ENCODE assay signal across 20 cellular contexts in the genomic region with DNA sequence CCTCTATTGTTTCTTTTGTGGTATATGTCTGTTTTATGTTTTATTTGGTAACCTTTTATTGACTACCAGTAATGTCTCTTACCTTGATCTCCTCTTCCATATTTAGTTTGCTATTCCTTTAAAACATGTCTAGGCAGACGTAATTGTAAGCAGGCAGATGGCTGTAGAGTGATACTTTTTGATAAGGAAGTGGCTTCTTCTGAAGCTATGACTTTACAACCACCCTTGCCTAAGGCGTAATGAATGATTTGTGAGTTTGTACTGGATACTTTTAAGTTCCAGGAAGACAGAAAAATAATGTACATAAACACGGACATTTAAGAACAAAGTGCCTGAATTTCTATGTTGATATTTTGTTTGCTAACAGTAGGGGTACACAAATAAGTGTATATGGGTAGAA.
"Had no signal": no experiment of that assay in that cellular context is flagged by ENCODE, and none has a peak within 500 bp of the region (broad histone marks: within the 10 kb centered on the region; RNA-seq: fewer than 3 reads in every experiment).

No MANE protein-coding gene starts in this region.

- ATAC-seq: activated naive CD4-positive, alpha-beta T cell treated with anti-CD3 and anti-CD28 coated beads, Interleukin-2, amount 50 U/mL, for 72 hours; activated T-cell treated with anti-CD3 and anti-CD28 coated beads, Interleukin-2, amount 50 U/mL, for 72 hours; left ventricle myocardium superior; naive thymus-derived CD4-positive, alpha-beta T cell; stimulated activated naive CD8-positive, alpha-beta T cell treated with anti-CD3 and anti-CD28 coated beads, Interleukin-15, Interleukin-2, amounts not matched to agents 100 U/mL and 50 U/mL, for 24 hours had no signal

- H3K4me2 ChIP-seq: neural progenitor cell had no signal

- H2AFZ ChIP-seq: neural progenitor cell had no signal

- H3K27ac ChIP-seq: adrenal gland, cardiac muscle cell, neural progenitor cell, prostate gland, right atrium auricular region, tibial artery had no signal

- H3K27me3 ChIP-seq: adrenal gland, cardiac muscle cell, neural progenitor cell, right atrium auricular region, tibial artery had no signal

- DNase-seq: activated CD4-positive, CD25-positive, alpha-beta regulatory T cell treated with anti-CD3 and anti-CD28 coated beads, Interleukin-2, amount 50 U/mL, for 72 hours; activated effector memory CD4-positive, alpha-beta T cell treated with anti-CD3 and anti-CD28 coated beads, Interleukin-2, amount 50 U/mL, for 16 hours; activated T-cell treated with anti-CD3 and anti-CD28 coated beads, Interleukin-2, amount 50 U/mL, for 72 hours; adrenal gland; effector CD8-positive, alpha-beta T cell; foreskin fibroblast; glutamatergic neuron; left ventricle myocardium superior; naive thymus-derived CD4-positive, alpha-beta T cell; stimulated activated CD4-positive, alpha-beta T cell treated with anti-CD3 and anti-CD28 coated beads, Interleukin-12 subunit alpha, Interleukin-12 subunit beta, amount 100 ng/mL, for 4 hours; stimulated activated CD4-positive, alpha-beta T cell treated with anti-CD3 and anti-CD28 coated beads, Interleukin-1b, Interleukin-23, amount 100 ng/mL, for 48 hours; stimulated activated CD8-positive, alpha-beta memory T cell treated with anti-CD3 and anti-CD28 coated beads, Interleukin-4, amount 100 ng/mL, for 48 hours; stimulated activated naive CD8-positive, alpha-beta T cell treated with anti-CD3 and anti-CD28 coated beads, Interleukin-15, Interleukin-2, amounts not matched to agents 100 U/mL and 50 U/mL, for 24 hours; substantia nigra; tibial artery had no signal

- H3K36me3 ChIP-seq: adrenal gland, cardiac muscle cell, neural progenitor cell, prostate gland, right atrium auricular region, tibial artery had no signal

- H3K4me3 ChIP-seq: adrenal gland, cardiac muscle cell, neural progenitor cell, prostate gland, right atrium auricular region, tibial artery had no signal

- H3K4me1 ChIP-seq: adrenal gland, neural progenitor cell, prostate gland, right atrium auricular region, tibial artery had no signal

- H3K9ac ChIP-seq: neural progenitor cell had no signal

- H3K9me3 ChIP-seq: adrenal gland, prostate gland, right atrium auricular region, tibial artery had no signal
